In the genomic region with DNA sequence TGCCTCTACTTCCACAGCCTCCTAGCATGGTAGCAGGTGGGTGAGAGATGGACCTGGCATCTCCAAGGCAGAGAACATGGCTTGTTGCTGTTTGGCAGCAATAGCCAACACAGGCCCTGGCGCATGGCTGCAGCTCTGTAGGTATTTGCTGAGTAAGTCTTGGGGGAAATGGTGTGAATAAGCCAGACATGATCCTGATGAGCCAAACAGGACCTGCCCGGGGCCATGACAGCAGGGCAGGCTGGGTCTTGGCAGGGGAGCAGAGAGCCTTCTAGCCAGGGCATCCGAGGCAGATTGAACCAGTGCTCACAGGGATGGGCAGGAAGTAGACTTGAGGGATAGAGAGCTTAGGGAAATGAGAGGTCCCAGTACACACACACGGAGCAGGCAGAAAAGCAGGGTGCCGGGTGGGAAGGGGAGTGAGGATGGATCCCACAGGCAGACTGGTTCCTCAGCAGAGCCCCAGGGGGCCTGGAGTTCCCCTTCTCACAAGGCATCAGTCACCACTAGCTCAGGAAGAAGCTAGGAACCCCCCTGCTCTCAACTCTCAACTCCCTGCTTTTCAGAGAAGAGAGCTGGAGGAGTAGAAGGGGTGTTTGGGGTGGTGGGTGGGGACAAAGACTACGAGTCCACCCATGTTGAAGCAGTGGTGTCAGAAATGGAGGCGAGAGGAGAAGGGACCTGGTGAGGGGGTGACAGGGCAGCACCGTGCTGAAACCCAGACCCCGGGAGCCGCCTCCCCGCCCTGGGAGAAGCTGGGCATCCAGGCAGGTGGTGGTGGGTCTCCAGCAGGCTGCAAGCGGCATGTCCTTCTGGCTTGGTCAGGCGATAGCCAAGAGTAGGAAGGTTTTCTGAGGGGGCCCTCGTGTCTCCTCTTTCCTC, we compare ENCODE assay signal across 9 cellular contexts.
A peak's percentile ranks its signal among the peaks of the same experiment; 100 is the strongest.
DNase-seq lines count a peak whose midpoint lies in the region; ATAC-seq lines count a peak whose summit lies in the region.
"Had no signal": no experiment of that assay in that cellular context is flagged by ENCODE, and none has a peak within 500 bp of the region (broad histone marks: within the 10 kb centered on the region; RNA-seq: fewer than 3 reads in every experiment).

No MANE protein-coding gene starts in this region.

- peak overlapping the region; percentile 92 for H3K27ac Mint-ChIP-seq in T-helper 17 cell

- peak overlapping the region; percentile 25 for H3K4ac ChIP-seq in trophoblast cell (ENCODE audit: low read depth, low read length)

- H2BK5ac ChIP-seq in trophoblast cell (ENCODE audit: low read depth, low read length, poor library complexity), result no peak overlapping the region

- no peak overlapping the region for H4K8ac ChIP-seq in trophoblast cell (ENCODE audit: low read depth, low read length)

- H3K79me1 ChIP-seq in trophoblast cell (ENCODE audit: low read length), result peaks cover 11% of the 10 kb centered on the region

- no peak overlapping the region for H3K23ac ChIP-seq in trophoblast cell (ENCODE audit: low read length)

- H3K4me1 Mint-ChIP-seq in T-helper 17 cell, result peaks cover 42% of the 10 kb centered on the region

- peaks cover 32 to 53% of the 10 kb centered on the region in 2 experiments for H3K4me1 ChIP-seq in trophoblast cell (ENCODE audit: control insufficient read depth in 1 of 2, insufficient read depth in 2 of 2, low read length in 2 of 2)

- no peaks in the 10 kb centered on the region for H3K36me3 Mint-ChIP-seq in T-helper 17 cell (ENCODE audit: low read depth)

- no peaks in the 10 kb centered on the region for H3K27me3 ChIP-seq in trophoblast cell (ENCODE audit: insufficient read depth, low read length)

- DNase-seq in EH (ENCODE audit: low read depth), result peak; percentile 72
- no peak for DNase-seq in T-helper 17 cell
- DNase-seq in fibroblast of gingiva (ENCODE audit: low read depth), result peak; percentile 38
- no peak for DNase-seq in trophoblast cell
- DNase-seq in NOMO-1 treated with dmso at 0.1 percent for 144 hours (lab: John Stamatoyannopoulos, UW; ENCODE audit: unreplicated experiment), result no peak
- no peak for DNase-seq in SHP77 (lab: John Stamatoyannopoulos, UW)
- no peak for DNase-seq in stimulated activated CD4-positive, alpha-beta T cell treated with anti-CD3 and anti-CD28 coated beads, Interleukin-15, amount 100 ng/mL, for 24 hours
- DNase-seq: NCI-H2081 had no signal

- peaks cover 3% of the 10 kb centered on the region for H3K79me2 ChIP-seq in trophoblast cell (ENCODE audit: control insufficient read depth, insufficient read depth, low read length, poor library complexity)

- H3K4me2 ChIP-seq in trophoblast cell (ENCODE audit: low read length), result no peak overlapping the region

- no peak overlapping the region for H3K9ac ChIP-seq in trophoblast cell (ENCODE audit: low read length)

- H4K12ac ChIP-seq in trophoblast cell (ENCODE audit: low read depth, low read length), result no peak overlapping the region

- H3K14ac ChIP-seq in trophoblast cell (ENCODE audit: low read length), result peak overlapping the region; percentile 53

- no peak overlapping the region for H3K27ac ChIP-seq in trophoblast cell (ENCODE audit: low read depth, low read length)

- peak overlapping the region; percentile 53 for H3K18ac ChIP-seq in trophoblast cell (ENCODE audit: low read length)

- H3K4me3 Mint-ChIP-seq in T-helper 17 cell, result no peak overlapping the region

- H2AFZ ChIP-seq in trophoblast cell (ENCODE audit: insufficient read depth, low read length, poor library complexity), result peak overlapping the region; percentile 30

- no peak overlapping the region for H2BK120ac ChIP-seq in trophoblast cell (ENCODE audit: insufficient read depth, low read length, poor library complexity)

- peaks cover 4 to 6% of the 10 kb centered on the region in 2 experiments for H3K36me3 ChIP-seq in trophoblast cell (ENCODE audit: control insufficient read depth in 1 of 2, insufficient read depth in 2 of 2, low read length in 2 of 2)

- H3K9me3 ChIP-seq in T-helper 17 cell (ENCODE audit: control insufficient read depth, low read length, poor library complexity, severe bottlenecking), result no peaks in the 10 kb centered on the region
- no peaks in the 10 kb centered on the region for H3K9me3 ChIP-seq in trophoblast cell (ENCODE audit: insufficient read depth, low read depth, low read length)

- H4K91ac ChIP-seq in trophoblast cell (ENCODE audit: low read depth, low read length), result peak overlapping the region; percentile 10

- no peak for ATAC-seq in T-helper 17 cell
- ATAC-seq in GM19395 (IDR thresholded peaks at IDR 0.05; ENCODE audit: unreplicated experiment), result no peak

- H2AK5ac ChIP-seq in trophoblast cell (ENCODE audit: low read length), result peak overlapping the region; percentile 44

- H3K27me3 Mint-ChIP-seq in T-helper 17 cell, result no peaks in the 10 kb centered on the region

- no peak overlapping the region for H3K4me3 ChIP-seq in trophoblast cell (ENCODE audit: low read depth, low read length)

- WGBS in trophoblast cell (ENCODE audit: extremely low coverage, insufficient coverage, insufficient read length), result no CpG with 5 or more reads among the region's 14 CpGs

- peak overlapping the region; percentile 46 for H2BK12ac ChIP-seq in trophoblast cell (ENCODE audit: low read length)

Comparison
In these comparisons a context has a peak if more than half of its experiments do, and no peak if none do; other contexts are left out.
1. DNase-seq: peak in EH (single experiment) and fibroblast of gingiva (single experiment); none in T-helper 17 cell (0 of 3), trophoblast cell (0 of 2), NOMO-1 treated with dmso at 0.1 percent for 144 hours (single experiment), SHP77 (0 of 2) and stimulated activated CD4-positive, alpha-beta T cell treated with anti-CD3 and anti-CD28 coated beads, Interleukin-15, amount 100 ng/mL, for 24 hours (single experiment).